Comparison of ENCODE assay signal across 30 cellular contexts in the genomic region with DNA sequence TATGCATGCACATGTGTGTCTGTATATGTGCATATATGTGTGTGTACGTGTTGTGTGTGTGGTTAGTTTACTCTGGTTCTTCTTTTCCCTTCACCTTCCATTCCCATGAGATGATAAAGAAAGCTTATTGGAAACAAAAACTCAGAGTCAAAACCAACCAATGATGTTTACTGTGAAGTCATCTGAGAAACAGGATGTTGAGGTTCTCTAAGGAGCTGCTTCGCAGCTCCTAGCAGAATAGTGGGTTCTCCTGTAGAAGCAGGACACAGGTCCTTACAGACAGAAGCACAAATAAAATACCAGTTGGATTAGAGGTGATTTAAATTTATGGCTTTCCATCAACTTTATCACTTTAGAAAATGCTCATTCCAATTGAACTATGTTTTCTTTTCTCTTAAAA.
"Had no signal": no experiment of that assay in that cellular context is flagged by ENCODE, and none has a peak within 500 bp of the region (broad histone marks: within the 10 kb centered on the region; RNA-seq: fewer than 3 reads in every experiment).

No MANE protein-coding gene starts in this region.

- H3K4me3 ChIP-seq: coronary artery, dorsolateral prefrontal cortex, gastrocnemius medialis, heart left ventricle had no signal

- H3K27me3 ChIP-seq: brain microvascular endothelial cell, dorsolateral prefrontal cortex, gastrocnemius medialis had no signal

- H3K27ac ChIP-seq: brain microvascular endothelial cell, coronary artery, dorsolateral prefrontal cortex, foreskin keratinocyte, gastrocnemius medialis, heart left ventricle, WERI-Rb-1 had no signal

- DNase-seq: activated B cell treated with CpG ODN at 0.5 μM for 24 hours; activated CD4-positive, alpha-beta memory T cell treated with anti-CD3 and anti-CD28 coated beads, Interleukin-2, amount 10 ng/mL, durations not matched to agents 7 days and 5 days; activated CD4-positive, alpha-beta T cell treated with anti-CD3 and anti-CD28 coated beads, Interleukin-2, amount 10 ng/mL, durations not matched to agents 24 days and 14 days; activated CD4-positive, alpha-beta T cell treated with anti-CD3 and anti-CD28 coated beads, Interleukin-2, amount 50 U/mL, for 4 hours; activated CD8-positive, alpha-beta memory T cell treated with anti-CD3 and anti-CD28 coated beads, Interleukin-2, amount 50 U/mL, for 48 hours; activated effector memory CD4-positive, alpha-beta T cell treated with Interleukin-2 at 50 U/mL for 16 hours; activated gamma-delta T cell treated with Interleukin-2 at 50 U/mL for 16 hours; activated naive CD4-positive, alpha-beta T cell treated with anti-CD3 and anti-CD28 coated beads, Interleukin-2, amount 50 U/mL, for 16 hours; activated naive CD4-positive, alpha-beta T cell treated with Interleukin-2 at 50 U/mL for 16 hours; activated T-cell treated with anti-CD3 and anti-CD28 coated beads for 4 hours; activated T-cell treated with anti-CD3 and anti-CD28 coated beads, Interleukin-2, amount 50 U/mL, for 24 hours; activated T-cell treated with anti-CD3 and anti-CD28 coated beads, Interleukin-2, amount 50 U/mL, for 72 hours; amniotic stem cell; anterior cingulate cortex; brain microvascular endothelial cell; dorsolateral prefrontal cortex; effector memory CD4-positive, alpha-beta T cell; endodermal cell; foreskin keratinocyte; gastrocnemius medialis; glutamatergic neuron; heart left ventricle; T-helper 1 cell; T-helper 17 cell; T1000; WERI-Rb-1 had no signal

- H3K36me3 ChIP-seq: brain microvascular endothelial cell, gastrocnemius medialis, heart left ventricle, WERI-Rb-1 had no signal

- H3K4me1 ChIP-seq: foreskin keratinocyte, gastrocnemius medialis, heart left ventricle had no signal

- FAIRE-seq: astrocyte had no signal

- H3K9me3 ChIP-seq: gastrocnemius medialis, heart left ventricle had no signal

- ATAC-seq: activated CD4-positive, CD25-positive, alpha-beta regulatory T cell treated with anti-CD3 and anti-CD28 coated beads, Interleukin-2, amount 50 U/mL, for 24 hours; activated T-cell treated with anti-CD3 and anti-CD28 coated beads, Interleukin-2, amount 50 U/mL, for 72 hours; esophagus mucosa; foreskin keratinocyte; gastrocnemius medialis; heart left ventricle; T-helper 17 cell had no signal
